In genomic region chr20:8130840-8131526, GRCh38 we compare ENCODE assay signal across 9 cellular contexts. TPM values are rescaled to one million over a fixed set of nuclear protein-coding genes. Genes with fewer than 3 reads are reported as not detected.
A peak's percentile ranks its signal among the peaks of the same experiment; 100 is the strongest.
DNase-seq lines count a peak whose midpoint lies in the region; TF ChIP-seq lines count a peak whose summit lies in the region.
"Had no signal": no experiment of that assay in that cellular context is flagged by ENCODE, and none has a peak within 500 bp of the region (broad histone marks: within the 10 kb centered on the region; RNA-seq: fewer than 3 reads in every experiment).

No MANE protein-coding gene starts in this region.

- 69 to 70% methylated on average over 8 of the region's 8 CpGs for WGBS in esophagus squamous epithelium, 2 donors
- 68% methylated on average over 8 of the region's 8 CpGs for WGBS in prostate gland

- H3K27me3 ChIP-seq in BLaER1 (peaks cover 9% of the 10 kb centered on the region; the same call in 1 of the 2 replicates), MG63 (peaks cover 9% of the 10 kb centered on the region; the same call in 1 of the 2 replicates), esophagus squamous epithelium (peaks cover 0 to 50% (median 0%) of the 10 kb centered on the region in 4 donors), prostate gland (replicated peaks; ENCODE audit: insufficient read depth) (no peaks in the 10 kb centered on the region), WERI-Rb-1 (ENCODE audit: insufficient read depth, low read depth, severe bottlenecking) (peaks cover 9% of the 10 kb centered on the region)

- H3K36me3 ChIP-seq in BLaER1 (no peaks in the 10 kb centered on the region), MG63 (no peaks in the 10 kb centered on the region), esophagus squamous epithelium (no peaks in the 10 kb centered on the region), prostate gland (no peaks in the 10 kb centered on the region), WERI-Rb-1 (no peaks in the 10 kb centered on the region)

- H3K4me3 ChIP-seq in BLaER1, result peak overlapping the region; percentile 90; the same call in 1 of the 2 replicates
- peak overlapping the region; percentile 60; the same call in 1 of the 2 replicates for H3K4me3 ChIP-seq in MG63
- H3K4me3 ChIP-seq in esophagus squamous epithelium, result peak overlapping the region in 3 of 4 donors; percentile 55 to 85 (median 81)
- H3K4me3 ChIP-seq in prostate gland, result peak overlapping the region; percentile 82 to 87
- no peak overlapping the region; the same call in 1 of the 2 replicates for H3K4me3 ChIP-seq in WERI-Rb-1 (ENCODE audit: low read depth, low read length)

- no peaks in the 10 kb centered on the region for H4K20me1 ChIP-seq in BLaER1

- H3K4me2 ChIP-seq in BLaER1, result peak overlapping the region; percentile 76

- TF ChIP-seq POLR2A in esophagus squamous epithelium (IDR thresholded peaks at IDR 0.05) (no peak), prostate gland (IDR thresholded peaks at IDR 0.05) (no peak)

- H3K9ac ChIP-seq in BLaER1, result no peak overlapping the region; the same call in 1 of the 2 replicates

- TF ChIP-seq CTCF in esophagus squamous epithelium (IDR thresholded peaks at IDR 0.05) (no peak), prostate gland (IDR thresholded peaks at IDR 0.05) (no peak), WERI-Rb-1 (IDR thresholded peaks at IDR 0.05; ENCODE audit: low read depth, low read length) (no peak)

- DNase-seq in MG63 (no peak), esophagus squamous epithelium (lab: John Stamatoyannopoulos, UW) (no peak), prostate gland (ENCODE audit: low spot score) (no peak), WERI-Rb-1 (no peak), NCI-H510A treated with DMSO at 0.1 percent for 48 hours (lab: John Stamatoyannopoulos, UW) (no peak), H4 (ENCODE audit: low spot score) (no peak)
- DNase-seq in stimulated activated CD4-positive, alpha-beta T cell treated with anti-CD3 and anti-CD28 coated beads, Interleukin-2, amount 100 ng/mL, for 48 hours, result no peak

- intact Hi-C loops in esophagus squamous epithelium (cut with DNase I) (loop anchor here (10.0 kb wide), 2 partner anchors 254 to 584 kb away; no protein-coding TSS in a partner anchor), prostate gland (cut with DNase I) (loop anchor here (2.0 to 10.0 kb wide), 3 partner anchors 86 to 196 kb away; no protein-coding TSS in a partner anchor)

- H3K4me1 ChIP-seq in BLaER1 (peaks cover 28% of the 10 kb centered on the region), esophagus squamous epithelium (peaks cover 0 to 38% (median 4%) of the 10 kb centered on the region in 3 donors), prostate gland (replicated peaks) (no peaks in the 10 kb centered on the region)

- H3K9me3 ChIP-seq in BLaER1, result no peaks in the 10 kb centered on the region
- no peaks in the 10 kb centered on the region for H3K9me3 ChIP-seq in MG63
- H3K9me3 ChIP-seq in esophagus squamous epithelium, result no peaks in the 10 kb centered on the region
- no peaks in the 10 kb centered on the region for H3K9me3 ChIP-seq in prostate gland
- H3K9me3 ChIP-seq in WERI-Rb-1 (ENCODE audit: severe bottlenecking), result no peaks in the 10 kb centered on the region

- no peak overlapping the region for H3K27ac ChIP-seq in BLaER1
- peak overlapping the region in 3 of 4 donors; percentile 74 to 92 (median 91) for H3K27ac ChIP-seq in esophagus squamous epithelium
- H3K27ac ChIP-seq in prostate gland, result peak overlapping the region; percentile 82 to 88
- no peak overlapping the region for H3K27ac ChIP-seq in WERI-Rb-1
- H3K27ac ChIP-seq: HL-60 had no signal

RNA-seq across cellular contexts. Expression of gene PLCB1, which starts 1.1 kb away (rescaled TPM):
- total RNA-seq in MG63 (2014; rRNA removed; shearing (Covaris generic); ENCODE audit: low replicate concordance), result 11.8 and 16.0 TPM in 2 replicates
- total RNA-seq in esophagus squamous epithelium, result 10 to 100 TPM in 1 of 4 donors, 1 to 10 TPM in 3; 1.9 to 20.4 (median 5.0) TPM
- total RNA-seq in prostate gland, result 10 to 100 TPM; 24.3 to 26.3 TPM
- 9.0 and 10.6 TPM in 2 replicates for total RNA-seq in H4 (2014; rRNA removed; shearing (Covaris generic))

Comparison
In these comparisons a context has a peak if more than half of its experiments do, and no peak if none do; other contexts are left out.
1. H3K27ac ChIP-seq: peak in esophagus squamous epithelium (3 of 4) and prostate gland (2 of 2); none in BLaER1 (single experiment) and WERI-Rb-1 (single experiment).